22 cellular contexts compared by ENCODE assay signal in genomic region chr1:107668762-107669161, GRCh38.
DNase-seq lines count a peak whose midpoint lies in the region; TF ChIP-seq lines count a peak whose summit lies in the region.
"Had no signal": no experiment of that assay in that cellular context is flagged by ENCODE, and none has a peak within 500 bp of the region (broad histone marks: within the 10 kb centered on the region; RNA-seq: fewer than 3 reads in every experiment).

No MANE protein-coding gene starts in this region.

- H3K4me1 ChIP-seq in esophagus muscularis mucosa (peaks cover 0 to 64% (median 50%) of the 10 kb centered on the region in 4 donors), mucosa of rectum (ENCODE audit: control insufficient read depth in 2 of 2, insufficient read depth in 2 of 2, low read length in 2 of 2) (peaks cover 30 to 65% of the 10 kb centered on the region in 2 donors)
- H3K4me1 ChIP-seq: right atrium auricular region had no signal

- H3K36me3 ChIP-seq in esophagus muscularis mucosa (no peaks in the 10 kb centered on the region), mucosa of rectum (ENCODE audit: control insufficient read depth in 2 of 2, insufficient read depth in 2 of 2, low read length in 2 of 2) (peaks cover 0 to 2% of the 10 kb centered on the region in 2 donors)
- H3K36me3 ChIP-seq: right atrium auricular region had no signal

- TF ChIP-seq CTCF in esophagus muscularis mucosa (IDR thresholded peaks at IDR 0.05): no peak

- no peak for TF ChIP-seq POLR2A in esophagus muscularis mucosa (IDR thresholded peaks at IDR 0.05; ENCODE audit: low read depth)

- intact Hi-C loops in esophagus muscularis mucosa (cut with DNase I): no loop called here

- H3K9ac ChIP-seq in mucosa of rectum (ENCODE audit: low read depth in 1 of 2, low read length in 2 of 2): peak overlapping the region in 1 of 2 donors; percentile 49
- H3K9ac ChIP-seq: GM23248, SK-N-SH had no signal

- H3K27ac ChIP-seq in esophagus muscularis mucosa (replicated peaks in 1 of 4): peak overlapping the region; percentile 56 to 70 (median 65)
- peak overlapping the region; percentile 26 to 61 for H3K27ac ChIP-seq in mucosa of rectum (ENCODE audit: low read depth in 2 of 2, low read length in 2 of 2)
- H3K27ac ChIP-seq: GM23248, right atrium auricular region had no signal

- DNase-seq in NCI-H446 treated with DMSO at 0.1 percent for 48 hours (lab: John Stamatoyannopoulos, UW) (peak; percentile 31), NCI-H446 (lab: John Stamatoyannopoulos, UW) (no peak), esophagus muscularis mucosa (ENCODE audit: extremely low spot score) (no peak), NCI-H82 treated with DMSO at 0.1 percent for 48 hours (lab: John Stamatoyannopoulos, UW; ENCODE audit: unreplicated experiment) (no peak), NCI-H345 (lab: John Stamatoyannopoulos, UW) (no peak)
- DNase-seq in activated naive CD4-positive, alpha-beta T cell treated with Interleukin-2 at 50 U/mL for 16 hours: no peak
- DNase-seq in stimulated activated CD4-positive, alpha-beta T cell treated with anti-CD3 and anti-CD28 coated beads, Interleukin-15, amount 100 ng/mL, for 24 hours: no peak
- DNase-seq: activated CD4-positive, alpha-beta memory T cell treated with anti-CD3 and anti-CD28 coated beads, Interleukin-2, amount 10 ng/mL, durations not matched to agents 7 days and 5 days; activated gamma-delta T cell; GM23248; hippocampal formation; Karpas-422; kidney glomerular epithelial cell; MV-4-11; NCI-H1694; nucleus accumbens; SK-N-SH; stimulated activated naive CD8-positive, alpha-beta T cell treated with anti-CD3 and anti-CD28 coated beads, Interleukin-15, amount 100 ng/mL, for 72 hours; trophoblast cell had no signal

- H3K4me3 ChIP-seq in esophagus muscularis mucosa (peak overlapping the region in 1 of 4 donors; percentile 17), mucosa of rectum (ENCODE audit: low read length in 2 of 2) (peak overlapping the region in 1 of 2 donors; percentile 29)
- H3K4me3 ChIP-seq: GM23248, lung, right atrium auricular region had no signal

- H3K9me3 ChIP-seq in esophagus muscularis mucosa: no peaks in the 10 kb centered on the region
- no peaks in the 10 kb centered on the region for H3K9me3 ChIP-seq in mucosa of rectum (ENCODE audit: control insufficient read depth in 2 of 2, low read length in 2 of 2)
- H3K9me3 ChIP-seq: right atrium auricular region, SK-N-SH had no signal

- no peak for TF ChIP-seq EP300 in esophagus muscularis mucosa (IDR thresholded peaks at IDR 0.05)

- WGBS in esophagus muscularis mucosa: 43% methylated on average over 6 of the region's 6 CpGs

- H3K27me3 ChIP-seq in esophagus muscularis mucosa (no peaks in the 10 kb centered on the region), mucosa of rectum (ENCODE audit: control insufficient read depth in 2 of 2, insufficient read depth in 2 of 2, low read length in 2 of 2) (no peaks in the 10 kb centered on the region)
- H3K27me3 ChIP-seq: right atrium auricular region had no signal
